ENCODE assay signal across 8 cellular contexts in the genomic region with DNA sequence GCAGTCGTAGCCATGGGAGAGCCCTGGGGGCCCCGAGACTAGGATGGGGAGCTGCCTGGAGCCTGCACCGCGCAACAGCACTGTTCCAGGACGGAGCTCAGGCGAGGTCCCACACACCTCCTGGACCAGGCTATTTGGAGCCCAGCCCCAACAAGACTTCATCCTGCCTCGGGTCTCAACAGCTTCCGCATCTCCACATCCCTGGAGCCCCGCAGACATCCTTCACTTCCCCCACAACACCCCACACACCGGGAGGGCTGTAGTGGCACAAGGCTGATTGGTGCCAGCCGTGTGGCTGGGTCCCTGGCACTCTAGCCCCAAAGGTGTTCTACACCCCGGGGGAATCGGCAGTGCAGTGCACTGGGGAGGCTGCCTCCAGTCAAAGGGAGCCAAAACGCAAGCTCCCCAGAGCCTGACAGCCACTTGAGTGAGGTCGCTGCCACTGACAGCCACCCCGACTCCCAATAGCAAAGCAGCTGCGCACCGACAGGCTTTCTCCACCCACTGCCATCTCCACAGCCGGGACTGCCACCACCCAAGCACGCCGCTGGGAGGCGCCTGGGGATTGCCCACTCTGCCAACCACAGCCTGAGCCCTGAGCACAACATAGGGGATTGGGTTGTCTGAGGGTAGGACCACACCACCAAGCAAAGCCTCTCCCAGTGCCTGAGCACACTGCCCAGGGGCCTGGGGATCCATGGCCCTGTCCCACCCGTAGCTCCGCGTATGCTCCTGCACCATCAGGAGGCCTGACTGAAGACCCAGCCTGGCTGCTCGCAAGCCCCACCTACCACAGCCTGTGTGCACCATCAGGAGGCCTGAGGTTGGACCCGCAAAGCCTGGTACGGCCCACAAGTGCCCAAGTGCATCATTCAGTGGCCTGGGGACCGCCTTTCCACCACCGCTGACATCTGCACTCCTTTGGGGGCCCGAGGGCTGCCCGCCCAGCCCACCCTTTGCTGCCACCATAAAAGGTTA. TPM values are rescaled to one million over a fixed set of nuclear protein-coding genes. Genes with fewer than 3 reads are reported as not detected.
DNase-seq lines count a peak whose midpoint lies in the region; ATAC-seq lines count a peak whose summit lies in the region.

No MANE protein-coding gene starts in this region.

- CTCF ChIA-PET in activated CD4-positive, alpha-beta memory T cell treated with anti-CD3 and anti-CD28 coated beads for 36 hours (lab: Charles Lee): interaction anchor here (0.6 to 14.0 kb wide), 38 partner anchors 9 to 376 kb away, joined by 3 to 139 read pairs (median 4); partner anchors contain the start of genes CLEC12B, CLEC2B and CLEC7A

- ATAC-seq in HG02885 (IDR thresholded peaks at IDR 0.05; ENCODE audit: poor library complexity, unreplicated experiment): peak; percentile 93

- peak overlapping the region; percentile 51 for H3K4me3 ChIP-seq in effector memory CD4-positive, alpha-beta T cell (ENCODE audit: insufficient read depth, low read depth, low read length, poor library complexity, severe bottlenecking)
- H3K4me3 ChIP-seq in mesendoderm (ENCODE audit: low read length): no peak overlapping the region

- H3K23ac ChIP-seq in mesendoderm (ENCODE audit: low read length): no peak overlapping the region

- H3K27me3 ChIP-seq in effector memory CD4-positive, alpha-beta T cell (replicated peaks; ENCODE audit: control insufficient read depth, insufficient read depth, low read length, poor library complexity, severe bottlenecking): no peaks in the 10 kb centered on the region
- H3K27me3 ChIP-seq in mesendoderm (ENCODE audit: insufficient read depth, low read length, poor library complexity): no peaks in the 10 kb centered on the region

- intact Hi-C loops in activated CD4-positive, alpha-beta memory T cell treated with anti-CD3 and anti-CD28 coated beads for 36 hours (cut with micrococcal nuclease): loop anchor here (1.0 to 10.0 kb wide), 5 partner anchors 51 to 377 kb away; no protein-coding TSS in a partner anchor

- no CpG with 5 or more reads among the region's 32 CpGs for WGBS in mesendoderm (ENCODE audit: extremely low coverage, insufficient coverage, low lambda C conversion rate)

- H3K56ac ChIP-seq in mesendoderm (ENCODE audit: low read length): peak overlapping the region; percentile 78

- H3K79me2 ChIP-seq in mesendoderm (ENCODE audit: control insufficient read depth, insufficient read depth, low read length): no peaks in the 10 kb centered on the region

- no peak overlapping the region for H3K27ac Mint-ChIP-seq in activated CD4-positive, alpha-beta memory T cell treated with anti-CD3 and anti-CD28 coated beads for 36 hours

- H3K36me3 Mint-ChIP-seq in activated CD4-positive, alpha-beta memory T cell treated with anti-CD3 and anti-CD28 coated beads for 36 hours: no peaks in the 10 kb centered on the region

- H2BK5ac ChIP-seq in mesendoderm (ENCODE audit: low read length): no peak overlapping the region

- H3K4me1 ChIP-seq in effector memory CD4-positive, alpha-beta T cell (ENCODE audit: control insufficient read depth, insufficient read depth, low read length, poor library complexity, severe bottlenecking): peaks cover 8% of the 10 kb centered on the region
- no peaks in the 10 kb centered on the region for H3K4me1 ChIP-seq in mesendoderm (ENCODE audit: control insufficient read depth, low read depth, low read length)

- H2BK15ac ChIP-seq in mesendoderm (replicated peaks; ENCODE audit: low read depth): no peak overlapping the region

- H3K4ac ChIP-seq in mesendoderm (ENCODE audit: low read depth, low read length): no peak overlapping the region

- H4K5ac ChIP-seq in mesendoderm (ENCODE audit: low read length): no peak overlapping the region

- H3K79me1 ChIP-seq in mesendoderm (ENCODE audit: low read length): no peaks in the 10 kb centered on the region

- H4K8ac ChIP-seq in mesendoderm (ENCODE audit: low read depth, low read length): no peak overlapping the region

- no peaks in the 10 kb centered on the region for H3K9me3 ChIP-seq in effector memory CD4-positive, alpha-beta T cell (ENCODE audit: control insufficient read depth, low read length)

- H3K27me3 Mint-ChIP-seq in activated CD4-positive, alpha-beta memory T cell treated with anti-CD3 and anti-CD28 coated beads for 36 hours: peaks cover 19% of the 10 kb centered on the region

- no peak overlapping the region for H3K18ac ChIP-seq in mesendoderm (ENCODE audit: low read length)

- H3K9me3 Mint-ChIP-seq in activated CD4-positive, alpha-beta memory T cell treated with anti-CD3 and anti-CD28 coated beads for 36 hours: no peaks in the 10 kb centered on the region

- H2AK5ac ChIP-seq in mesendoderm (ENCODE audit: low read length): no peak overlapping the region

- no peak overlapping the region for H3K27ac ChIP-seq in effector memory CD4-positive, alpha-beta T cell (ENCODE audit: insufficient read depth, low read length, poor library complexity, severe bottlenecking)
- H3K27ac ChIP-seq in mesendoderm (ENCODE audit: low read depth, low read length): no peak overlapping the region

- DNase-seq in NCI-H146 (lab: John Stamatoyannopoulos, UW) (peak; percentile 37), NCI-H146 treated with DMSO at 0.1 percent for 48 hours (lab: John Stamatoyannopoulos, UW; ENCODE audit: unreplicated experiment) (no peak), NCI-H526 treated with DMSO at 0.1 percent for 48 hours (lab: John Stamatoyannopoulos, UW) (peak; percentile 42), mesendoderm (peak; percentile 84)
- peak; percentile 91 for DNase-seq in activated CD4-positive, alpha-beta memory T cell treated with anti-CD3 and anti-CD28 coated beads for 36 hours
- peak; percentile 72 to 79 (median 77) for DNase-seq in effector memory CD4-positive, alpha-beta T cell
- DNase-seq in stimulated activated CD8-positive, alpha-beta memory T cell treated with anti-CD3 and anti-CD28 coated beads, Interleukin-2, amount 100 ng/mL, for 48 hours (ENCODE audit: low read depth in 2 of 2): peak; percentile 86 to 90

- POLR2A ChIA-PET in activated CD4-positive, alpha-beta memory T cell treated with anti-CD3 and anti-CD28 coated beads for 36 hours (lab: Charles Lee): interaction anchor here (0.6 to 0.7 kb wide), 4 partner anchors 41 to 727 kb away, joined by 3 read pairs; no protein-coding TSS in a partner anchor

- peak overlapping the region; percentile 20 for H3K9ac ChIP-seq in mesendoderm (ENCODE audit: low read length)

- H2BK120ac ChIP-seq in mesendoderm (ENCODE audit: low read depth, low read length): no peak overlapping the region

- H3K4me3 Mint-ChIP-seq in activated CD4-positive, alpha-beta memory T cell treated with anti-CD3 and anti-CD28 coated beads for 36 hours: peak overlapping the region; percentile 72

- H3K4me2 ChIP-seq in mesendoderm (ENCODE audit: low read length): peak overlapping the region; percentile 58

- H3K36me3 ChIP-seq in effector memory CD4-positive, alpha-beta T cell (ENCODE audit: control insufficient read depth, insufficient read depth, low read length): no peaks in the 10 kb centered on the region
- no peaks in the 10 kb centered on the region for H3K36me3 ChIP-seq in mesendoderm (ENCODE audit: control insufficient read depth, insufficient read depth, low read length)

- H3K4me1 Mint-ChIP-seq in activated CD4-positive, alpha-beta memory T cell treated with anti-CD3 and anti-CD28 coated beads for 36 hours (ENCODE audit: low read depth): peaks cover 12% of the 10 kb centered on the region

RNA-seq across cellular contexts. Expression of gene KLRF1, which starts 13.2 kb away (rescaled TPM):
- total RNA-seq in activated CD4-positive, alpha-beta memory T cell treated with anti-CD3 and anti-CD28 coated beads for 36 hours: not detected
- polyA plus RNA-seq in mesendoderm (2013, experiment 1 of 2): 0.04 TPM
- not detected for polyA plus RNA-seq in mesendoderm (2013, experiment 2 of 2)

RNA-seq across cellular contexts. Expression of gene CD69, which starts 53.4 kb away (rescaled TPM):
- total RNA-seq in activated CD4-positive, alpha-beta memory T cell treated with anti-CD3 and anti-CD28 coated beads for 36 hours: 100 to 1,000 TPM; 118 to 120 TPM
- polyA plus RNA-seq in mesendoderm (2013, experiment 1 of 2): 0.03 TPM
- polyA plus RNA-seq in mesendoderm (2013, experiment 2 of 2): 0.03 TPM

RNA-seq across cellular contexts. Expression of gene CLEC2B, which starts 55.0 kb away (rescaled TPM):
- 10 to 100 TPM; 12.6 to 13.7 TPM for total RNA-seq in activated CD4-positive, alpha-beta memory T cell treated with anti-CD3 and anti-CD28 coated beads for 36 hours
- not detected for polyA plus RNA-seq in mesendoderm (2013, experiment 1 of 2)
- polyA plus RNA-seq in mesendoderm (2013, experiment 2 of 2): not detected
